In genomic region chr14:93938766-93939303, GRCh38 we compare ENCODE assay signal across 9 cellular contexts. TPM values are rescaled to one million over a fixed set of nuclear protein-coding genes. Genes with fewer than 3 reads are reported as not detected.
DNase-seq lines count a peak whose midpoint lies in the region; ATAC-seq and TF ChIP-seq lines count a peak whose summit lies in the region.
"Had no signal": no experiment of that assay in that cellular context is flagged by ENCODE, and none has a peak within 500 bp of the region (broad histone marks: within the 10 kb centered on the region; RNA-seq: fewer than 3 reads in every experiment).

No MANE protein-coding gene starts in this region.

- H3K36me3 ChIP-seq in sigmoid colon, result peaks cover 38 to 94% (median 59%) of the 10 kb centered on the region in 4 donors

- peak overlapping the region in 2 of 4 donors; percentile 6 to 27 for H3K4me3 ChIP-seq in sigmoid colon

- no peak for TF ChIP-seq EP300 in sigmoid colon (IDR thresholded peaks at IDR 0.05)

- no peak for ATAC-seq in T-cell (replicated peaks in 1 of 4)
- no peak for ATAC-seq in GM18861 (IDR thresholded peaks at IDR 0.05; ENCODE audit: unreplicated experiment)

- WGBS in sigmoid colon, 2 donors, result 40 to 43% methylated on average over 45 of the region's 45 CpGs

- H3K36me3 Mint-ChIP-seq in T-cell (no peaks in the 10 kb centered on the region), glutamatergic neuron (ENCODE audit: unreplicated experiment) (peaks cover 3% of the 10 kb centered on the region)

- peak; percentile 17 for DNase-seq in NCI-H1092 treated with DMSO at 0.1 percent for 48 hours (lab: John Stamatoyannopoulos, UW)
- no peak for DNase-seq in NCI-H1092 (lab: John Stamatoyannopoulos, UW)
- DNase-seq in T-cell, result no peak
- DNase-seq in glutamatergic neuron, result no peak
- no peak for DNase-seq in sigmoid colon
- DNase-seq in NAMALWA (ENCODE audit: low spot score), result no peak
- no peak for DNase-seq in C1 segment of cervical spinal cord (lab: John Stamatoyannopoulos, UW)

- no peak for TF ChIP-seq POLR2A in sigmoid colon (IDR thresholded peaks at IDR 0.05)

- H3K4me1 Mint-ChIP-seq in T-cell, result peaks cover 0 to 8% (median 5%) of the 10 kb centered on the region in 3 donors
- H3K4me1 Mint-ChIP-seq in glutamatergic neuron (ENCODE audit: low read depth, unreplicated experiment), result peaks cover 15% of the 10 kb centered on the region

- H3K9me3 ChIP-seq in sigmoid colon, result no peaks in the 10 kb centered on the region

- intact Hi-C loops in sigmoid colon (cut with DNase I), result loop anchor here (1.0 kb wide), 1 partner anchor 62 kb away; no protein-coding TSS in a partner anchor

- CTCF ChIA-PET in T-cell (lab: Charles Lee), result interaction anchor here (0.9 to 6.5 kb wide), 12 partner anchors 19 to 231 kb away, joined by 3 to 90 read pairs (median 10); no protein-coding TSS in a partner anchor

- H3K27ac ChIP-seq in sigmoid colon, result peak overlapping the region; percentile 55 to 92 (median 76)

- H3K4me1 ChIP-seq in sigmoid colon, result peaks cover 0 to 59% (median 40%) of the 10 kb centered on the region in 4 donors

- POLR2A ChIA-PET in T-cell (lab: Charles Lee), result no interaction called here

- no peaks in the 10 kb centered on the region for H3K9me3 Mint-ChIP-seq in T-cell
- H3K9me3 Mint-ChIP-seq in glutamatergic neuron (ENCODE audit: unreplicated experiment), result peaks cover 11% of the 10 kb centered on the region

- H3K27ac Mint-ChIP-seq in T-cell (peak overlapping the region in 1 of 2 donors; percentile 6), glutamatergic neuron (ENCODE audit: unreplicated experiment) (no peak overlapping the region)

- TF ChIP-seq CTCF in glutamatergic neuron (IDR thresholded peaks at IDR 0.05; ENCODE audit: partially characterized antibody, unreplicated experiment) (no peak), sigmoid colon (IDR thresholded peaks at IDR 0.05) (no peak)

- H3K27me3 Mint-ChIP-seq in T-cell (peaks cover 4 to 6% of the 10 kb centered on the region in 2 donors), glutamatergic neuron (ENCODE audit: unreplicated experiment) (peaks cover 7% of the 10 kb centered on the region)

- H3K4me3 Mint-ChIP-seq in T-cell (peak overlapping the region; percentile 44 to 58 (median 47)), glutamatergic neuron (ENCODE audit: unreplicated experiment) (peak overlapping the region; percentile 46)

- no peaks in the 10 kb centered on the region for H3K27me3 ChIP-seq in sigmoid colon

RNA-seq across cellular contexts. Expression of gene FAM181A, which starts 11.7 kb away (rescaled TPM):
- total RNA-seq in T-cell (not detected), glutamatergic neuron (ENCODE audit: unreplicated experiment) (not detected), sigmoid colon (not detected)
- not detected for polyA plus RNA-seq in sigmoid colon
- total RNA-seq: SK-MEL-5 had no signal

RNA-seq across cellular contexts. Expression of gene ASB2, which starts 37.5 kb away (rescaled TPM):
- total RNA-seq in T-cell, result 1 to 10 TPM; 2.7 to 5.4 (median 3.3) TPM
- 16.6 TPM for total RNA-seq in glutamatergic neuron (ENCODE audit: unreplicated experiment)
- total RNA-seq in sigmoid colon, result 100 to 1,000 TPM; 117 to 178 (median 139) TPM
- 1 to 10 TPM; 1.2 to 10.0 (median 4.2) TPM for polyA plus RNA-seq in sigmoid colon

RNA-seq across cellular contexts. Expression of gene CCDC197, which starts 58.3 kb away (rescaled TPM):
- not detected for total RNA-seq in T-cell
- total RNA-seq in glutamatergic neuron (ENCODE audit: unreplicated experiment), result not detected
- total RNA-seq in sigmoid colon, result not detected
- polyA plus RNA-seq in sigmoid colon, result not detected
- total RNA-seq: SK-MEL-5 had no signal
